ENCODE assay signal across 31 cellular contexts in the genomic region with DNA sequence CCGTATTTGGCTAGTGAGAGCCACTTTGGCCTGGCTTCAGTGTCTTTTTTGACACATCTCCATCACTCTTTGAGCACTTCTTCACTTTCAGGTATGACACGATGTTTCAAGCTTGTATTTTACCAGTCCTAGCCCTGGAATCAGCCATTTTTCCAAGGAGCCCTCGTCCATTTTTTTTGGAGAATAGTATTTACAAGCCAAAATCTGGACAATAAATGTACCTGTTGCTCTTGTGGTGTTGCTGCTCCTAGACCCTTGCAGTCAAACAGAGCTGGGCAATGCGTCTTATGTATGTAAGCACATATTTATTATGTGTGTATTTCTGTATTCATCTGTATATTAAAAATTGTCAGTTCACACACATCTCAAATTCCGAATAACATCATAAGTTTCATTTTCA.
DNase-seq lines count a peak whose midpoint lies in the region; ATAC-seq, FAIRE-seq and TF ChIP-seq lines count a peak whose summit lies in the region.
"Had no signal": no experiment of that assay in that cellular context is flagged by ENCODE, and none has a peak within 500 bp of the region (broad histone marks: within the 10 kb centered on the region; RNA-seq: fewer than 3 reads in every experiment).

No MANE protein-coding gene starts in this region.

- no peak for TF ChIP-seq POLR2A in A549 (IDR thresholded peaks at IDR 0.05; ENCODE audit: low read length)

- no peak overlapping the region for H3K27ac Mint-ChIP-seq in CD8-positive, alpha-beta T cell
- H3K27ac Mint-ChIP-seq: B cell; CD14-positive monocyte; CD4-positive, alpha-beta memory T cell; CD4-positive, alpha-beta T cell; CD4-positive, CD25-positive, alpha-beta regulatory T cell; CD8-positive, alpha-beta memory T cell had no signal

- no peak overlapping the region for H3K9ac ChIP-seq in MM.1S (ENCODE audit: low read length)
- H3K9ac ChIP-seq: BLaER1; BLaER1 treated with 17β-estradiol and CSF1 and Interleukin-3, amounts not matched to agents 10 nM and 100 nM had no signal

- H3K27ac ChIP-seq in A549 (no peak overlapping the region), HEK293 (ENCODE audit: extremely low read depth, low read depth, low read length) (no peak overlapping the region), MM.1S (ENCODE audit: low read length) (no peak overlapping the region)
- H3K27ac ChIP-seq in CD8-positive, alpha-beta T cell (ENCODE audit: low read depth, low read length) = no peak overlapping the region
- H3K27ac ChIP-seq: 22Rv1; BLaER1; BLaER1 treated with 17β-estradiol and CSF1 and Interleukin-3, amounts not matched to agents 10 nM and 100 nM; C4-2B had no signal

- no peaks in the 10 kb centered on the region for H3K9me2 ChIP-seq in MM.1S (replicated peaks; ENCODE audit: insufficient read depth, low read length)

- ATAC-seq in A549 = no peak
- no peak for ATAC-seq in CD8-positive, alpha-beta T cell

- H2AFZ ChIP-seq in MM.1S (ENCODE audit: low read length) = no peak overlapping the region

- WGBS in A549 (ENCODE audit: missing lambda C conversion rate) = 89% methylated on average over 5 of the region's 5 CpGs

- no peaks in the 10 kb centered on the region for H3K4me1 Mint-ChIP-seq in CD8-positive, alpha-beta T cell (ENCODE audit: low read depth)
- H3K4me1 Mint-ChIP-seq: B cell; CD14-positive monocyte; CD4-positive, CD25-positive, alpha-beta regulatory T cell had no signal

- H3K4me3 ChIP-seq in A549 (no peak overlapping the region), HEK293 (ENCODE audit: low read depth, low read length) (no peak overlapping the region), MM.1S (ENCODE audit: low read length) (no peak overlapping the region)
- no peak overlapping the region for H3K4me3 ChIP-seq in CD8-positive, alpha-beta T cell (ENCODE audit: low read depth, low read length)
- H3K4me3 ChIP-seq: BLaER1; BLaER1 treated with 17β-estradiol and CSF1 and Interleukin-3, amounts not matched to agents 10 nM and 100 nM had no signal

- peak; percentile 65 for FAIRE-seq in A549 (lab: Jason Lieb, UNC)
- FAIRE-seq: A204.1, D721Med had no signal

- no peak for TF ChIP-seq EP300 in A549 (IDR thresholded peaks at IDR 0.05)

- no peaks in the 10 kb centered on the region for H3F3A ChIP-seq in MM.1S (ENCODE audit: insufficient read depth, low read length)

- H3K36me3 ChIP-seq in HEK293 (ENCODE audit: control insufficient read depth in 2 of 2, insufficient read depth in 1 of 2, low read length in 2 of 2) (no peaks in the 10 kb centered on the region), MM.1S (replicated peaks; ENCODE audit: insufficient read depth, low read length) (no peaks in the 10 kb centered on the region)
- H3K36me3 ChIP-seq in CD8-positive, alpha-beta T cell (ENCODE audit: insufficient read depth, low read length) = no peaks in the 10 kb centered on the region
- H3K36me3 ChIP-seq: BE2C; BLaER1; BLaER1 treated with 17β-estradiol and CSF1 and Interleukin-3, amounts not matched to agents 10 nM and 100 nM had no signal

- H3K36me3 Mint-ChIP-seq in CD8-positive, alpha-beta T cell = no peaks in the 10 kb centered on the region
- H3K36me3 Mint-ChIP-seq: CD14-positive monocyte; CD4-positive, alpha-beta memory T cell; CD4-positive, CD25-positive, alpha-beta regulatory T cell; CD8-positive, alpha-beta memory T cell had no signal

- DNase-seq in A549 (ENCODE audit: low read depth in 1 of 2, low spot score in 1 of 2) (no peak), MM.1S (no peak)
- DNase-seq in CD8-positive, alpha-beta T cell = no peak
- DNase-seq: 8988T; ACHN; AML-193; BE2C; C1 segment of cervical spinal cord; Caco-2; Calu3; CD4-positive, alpha-beta memory T cell; CD4-positive, alpha-beta T cell; CD4-positive, CD25-positive, alpha-beta regulatory T cell; CD8-positive, alpha-beta memory T cell; COR-L47; DMS 273 treated with DMSO at 0.1 percent for 48 hours; DMS153; DMS53; DMS79; DMS79 treated with DMSO at 0.1 percent for 48 hours; DND-41; EL had no signal

- H3K9me3 ChIP-seq in A549 (no peaks in the 10 kb centered on the region), HEK293 (ENCODE audit: control insufficient read depth, insufficient read depth, low read depth, low read length) (no peaks in the 10 kb centered on the region), MM.1S (replicated peaks; ENCODE audit: insufficient read depth, low read length) (no peaks in the 10 kb centered on the region)
- H3K9me3 ChIP-seq in CD8-positive, alpha-beta T cell (ENCODE audit: low read length) = no peaks in the 10 kb centered on the region
- H3K9me3 ChIP-seq: BE2C; BLaER1; BLaER1 treated with 17β-estradiol and CSF1 and Interleukin-3, amounts not matched to agents 10 nM and 100 nM; Caco-2 had no signal

- TF ChIP-seq CTCF in A549 (IDR thresholded peaks at IDR 0.05) = no peak
- TF ChIP-seq CTCF in HEK293 (tag by site-specific recombination; IDR thresholded peaks at IDR 0.05) = no peak
- TF ChIP-seq CTCF in MM.1S (IDR thresholded peaks at IDR 0.05; ENCODE audit: low read length) = no peak
- TF ChIP-seq CTCF in CD8-positive, alpha-beta T cell (IDR thresholded peaks at IDR 0.05) = no peak

- peaks cover 24% of the 10 kb centered on the region for H3K27me3 Mint-ChIP-seq in CD8-positive, alpha-beta T cell (ENCODE audit: low read depth)

- POLR2A ChIA-PET in A549 (lab: Yijun Ruan, JAX) = no interaction called here
- POLR2A ChIA-PET in HEK293 (lab: Yijun Ruan, JAX) = no interaction called here
- POLR2A ChIA-PET in CD8-positive, alpha-beta T cell (lab: Charles Lee) = no interaction called here

- H3K4me3 Mint-ChIP-seq in CD8-positive, alpha-beta T cell = no peak overlapping the region
- H3K4me3 Mint-ChIP-seq: B cell; CD14-positive monocyte; CD4-positive, alpha-beta T cell; CD4-positive, CD25-positive, alpha-beta regulatory T cell; CD8-positive, alpha-beta memory T cell had no signal

- no peaks in the 10 kb centered on the region for H3K9me3 Mint-ChIP-seq in CD8-positive, alpha-beta T cell
- H3K9me3 Mint-ChIP-seq: CD4-positive, alpha-beta memory T cell; CD4-positive, alpha-beta T cell; CD4-positive, CD25-positive, alpha-beta regulatory T cell had no signal

- no peak for TF ChIP-seq RAD21 in A549 (conservative IDR thresholded peaks at IDR 0.05 in 1 of 2, IDR thresholded peaks at IDR 0.05 in 1 of 2)

- H3K4me1 ChIP-seq in A549 = no peaks in the 10 kb centered on the region
- H3K4me1 ChIP-seq in HEK293 (ENCODE audit: control insufficient read depth, insufficient read depth, low read length) = peaks cover 13% of the 10 kb centered on the region
- no peaks in the 10 kb centered on the region for H3K4me1 ChIP-seq in MM.1S (ENCODE audit: low read length)
- H3K4me1 ChIP-seq in CD8-positive, alpha-beta T cell (ENCODE audit: insufficient read depth, low read length) = no peaks in the 10 kb centered on the region
- H3K4me1 ChIP-seq: BE2C; BLaER1; BLaER1 treated with 17β-estradiol and CSF1 and Interleukin-3, amounts not matched to agents 10 nM and 100 nM; Caco-2 had no signal

- H3K4me2 ChIP-seq in A549 (no peak overlapping the region), MM.1S (ENCODE audit: low read depth, low read length) (no peak overlapping the region)
- H3K4me2 ChIP-seq: BLaER1; BLaER1 treated with 17β-estradiol and CSF1 and Interleukin-3, amounts not matched to agents 10 nM and 100 nM had no signal

- CTCF ChIA-PET in A549 (lab: Yijun Ruan, JAX) = interaction anchor here (0.6 to 1.3 kb wide), 2 partner anchors 15 to 19 kb away, joined by 3 read pairs; no protein-coding TSS in a partner anchor
- CTCF ChIA-PET in HEK293 (lab: Yijun Ruan, JAX) = no interaction called here
- CTCF ChIA-PET in CD8-positive, alpha-beta T cell (lab: Charles Lee) = no interaction called here

- intact Hi-C loops in CD8-positive, alpha-beta T cell (cut with DNase I, micrococcal nuclease) = no loop called here

- H3K79me2 ChIP-seq in MM.1S (ENCODE audit: low read length) = no peaks in the 10 kb centered on the region

- H4K20me1 ChIP-seq in MM.1S (ENCODE audit: insufficient read depth, low read length) = no peaks in the 10 kb centered on the region
- H4K20me1 ChIP-seq: BLaER1; BLaER1 treated with 17β-estradiol and CSF1 and Interleukin-3, amounts not matched to agents 10 nM and 100 nM had no signal

- H3K27me3 ChIP-seq in MM.1S (replicated peaks; ENCODE audit: insufficient read depth, low read length) = no peaks in the 10 kb centered on the region
- H3K27me3 ChIP-seq in CD8-positive, alpha-beta T cell (ENCODE audit: insufficient read depth, low read length) = no peaks in the 10 kb centered on the region
- H3K27me3 ChIP-seq: BE2C; BLaER1; BLaER1 treated with 17β-estradiol and CSF1 and Interleukin-3, amounts not matched to agents 10 nM and 100 nM had no signal

TF ChIP-seq in A549, 52 proteins besides CTCF, POLR2A, EP300 and RAD21 (continues in another document):
- no peak for TF ChIP-seq RNF2 (IDR thresholded peaks at IDR 0.05; ENCODE audit: borderline replicate concordance, low read depth)
- TF ChIP-seq CBX8 (IDR thresholded peaks at IDR 0.05) = no peak
- TF ChIP-seq, protein P1, sequence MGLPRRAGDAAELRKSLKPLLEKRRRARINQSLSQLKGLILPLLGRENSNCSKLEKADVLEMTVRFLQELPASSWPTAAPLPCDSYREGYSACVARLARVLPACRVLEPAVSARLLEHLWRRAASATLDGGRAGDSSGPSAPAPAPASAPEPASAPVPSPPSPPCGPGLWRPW (IDR thresholded peaks at IDR 0.05) = no peak

TF ChIP-seq in HEK293, 187 proteins besides CTCF, POLR2A, EP300 and RAD21 (continues in another document):
- no peak for TF ChIP-seq ZBTB21 (tag by site-specific recombination; IDR thresholded peaks at IDR 0.05)
- TF ChIP-seq, protein P2, sequence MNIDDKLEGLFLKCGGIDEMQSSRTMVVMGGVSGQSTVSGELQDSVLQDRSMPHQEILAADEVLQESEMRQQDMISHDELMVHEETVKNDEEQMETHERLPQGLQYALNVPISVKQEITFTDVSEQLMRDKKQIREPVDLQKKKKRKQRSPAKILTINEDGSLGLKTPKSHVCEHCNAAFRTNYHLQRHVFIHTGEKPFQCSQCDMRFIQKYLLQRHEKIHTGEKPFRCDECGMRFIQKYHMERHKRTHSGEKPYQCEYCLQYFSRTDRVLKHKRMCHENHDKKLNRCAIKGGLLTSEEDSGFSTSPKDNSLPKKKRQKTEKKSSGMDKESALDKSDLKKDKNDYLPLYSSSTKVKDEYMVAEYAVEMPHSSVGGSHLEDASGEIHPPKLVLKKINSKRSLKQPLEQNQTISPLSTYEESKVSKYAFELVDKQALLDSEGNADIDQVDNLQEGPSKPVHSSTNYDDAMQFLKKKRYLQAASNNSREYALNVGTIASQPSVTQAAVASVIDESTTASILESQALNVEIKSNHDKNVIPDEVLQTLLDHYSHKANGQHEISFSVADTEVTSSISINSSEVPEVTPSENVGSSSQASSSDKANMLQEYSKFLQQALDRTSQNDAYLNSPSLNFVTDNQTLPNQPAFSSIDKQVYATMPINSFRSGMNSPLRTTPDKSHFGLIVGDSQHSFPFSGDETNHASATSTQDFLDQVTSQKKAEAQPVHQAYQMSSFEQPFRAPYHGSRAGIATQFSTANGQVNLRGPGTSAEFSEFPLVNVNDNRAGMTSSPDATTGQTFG (tag by site-specific recombination; IDR thresholded peaks at IDR 0.05; ENCODE audit: borderline replicate concordance) = no peak
- no peak for TF ChIP-seq ZEB2 (tag by site-specific recombination; IDR thresholded peaks at IDR 0.05)
- no peak for TF ChIP-seq ZNF747 (tag by site-specific recombination; IDR thresholded peaks at IDR 0.05)
- TF ChIP-seq ZNF391 (tag by site-specific recombination; IDR thresholded peaks at IDR 0.05; ENCODE audit: borderline replicate concordance, low read depth) = no peak
- TF ChIP-seq ZNF654 (tag by site-specific recombination; IDR thresholded peaks at IDR 0.05; ENCODE audit: low read depth) = no peak
